ENCODE assay signal across 8 cellular contexts in the genomic region with DNA sequence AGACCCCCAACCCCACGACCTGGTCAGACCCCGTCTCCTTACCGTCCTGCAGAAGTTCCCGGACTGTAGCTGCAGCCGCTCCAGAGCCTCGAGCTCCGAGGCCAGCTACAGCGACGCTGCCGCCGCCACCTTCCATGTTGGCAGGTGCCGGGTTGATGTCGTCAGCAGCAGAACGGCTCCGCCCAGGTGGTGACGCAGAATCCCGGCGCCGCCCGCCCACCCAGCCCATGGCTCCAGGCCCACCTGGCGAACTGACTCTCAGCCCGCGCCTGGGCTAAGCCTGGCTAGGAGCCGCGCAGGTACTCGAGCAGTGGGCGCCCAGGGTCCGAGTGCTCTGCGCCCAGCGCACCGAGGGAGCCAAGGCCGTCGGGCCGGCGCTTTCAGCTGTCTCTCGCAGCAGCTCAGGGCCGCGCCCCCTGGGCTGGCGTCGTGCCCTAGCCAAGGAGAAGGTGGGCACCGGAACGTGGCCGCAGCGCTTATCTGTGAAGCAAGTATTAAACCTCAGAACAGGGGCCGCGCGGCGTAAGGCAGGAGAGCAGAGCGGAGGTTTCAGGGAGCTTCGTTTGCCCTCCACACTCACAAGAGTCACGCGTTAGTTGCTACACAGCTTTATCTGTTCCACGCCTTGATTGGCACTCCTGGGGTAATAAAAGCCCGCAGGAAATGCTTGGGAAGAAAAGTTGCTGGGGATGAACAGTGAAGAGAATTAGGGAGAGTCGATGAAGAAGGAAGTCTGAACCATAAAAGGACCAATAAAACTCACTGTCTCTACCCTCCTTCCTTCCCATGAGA. TPM values are rescaled to one million over a fixed set of nuclear protein-coding genes. Genes with fewer than 3 reads are reported as not detected.
A peak's percentile ranks its signal among the peaks of the same experiment; 100 is the strongest.
DNase-seq lines count a peak whose midpoint lies in the region; ATAC-seq and TF ChIP-seq lines count a peak whose summit lies in the region.

Gene COG5 (minus strand): TSS at position 160 of the 792 bp plus-strand sequence. CDS start 24 bp downstream, at position 136.
Gene DUS4L (plus strand): TSS at position 211 of the 792 bp plus-strand sequence. CDS start 3,100 bp downstream, outside the sequence.

- TF ChIP-seq CTCF in WERI-Rb-1 (IDR thresholded peaks at IDR 0.05; ENCODE audit: low read depth, low read length): no peak
- no peak for TF ChIP-seq CTCF in breast epithelium (IDR thresholded peaks at IDR 0.05)
- no peak for TF ChIP-seq CTCF in smooth muscle cell (IDR thresholded peaks at IDR 0.05; ENCODE audit: borderline replicate concordance, insufficient read depth, poor library complexity, severe bottlenecking)

- DNase-seq in 8988T (peak; percentile 30), NCI-H2107 treated with DMSO at 0.1 percent for 48 hours (lab: John Stamatoyannopoulos, UW; ENCODE audit: unreplicated experiment) (peak; percentile 63), WERI-Rb-1 (peak; percentile 80), breast epithelium (ENCODE audit: low spot score in 2 of 2) (peak; percentile 66 to 83), iPS-NIHi11 (ENCODE audit: low spot score) (peak; percentile 93), smooth muscle cell (lab: John Stamatoyannopoulos, UW; ENCODE audit: unreplicated experiment) (peak; percentile 59)

- H3K27me3 ChIP-seq in WERI-Rb-1 (ENCODE audit: insufficient read depth, low read depth, severe bottlenecking): no peaks in the 10 kb centered on the region
- H3K27me3 ChIP-seq in breast epithelium: no peaks in the 10 kb centered on the region
- no peaks in the 10 kb centered on the region for H3K27me3 ChIP-seq in smooth muscle cell (ENCODE audit: low read depth)

- no peaks in the 10 kb centered on the region for H3F3A ChIP-seq in smooth muscle cell (ENCODE audit: low read depth)

- peak within 1 kb of the TSS; percentile 95 for H3K27ac ChIP-seq in WERI-Rb-1
- H3K27ac ChIP-seq in breast epithelium: peak within 1 kb of the TSS; percentile 95 to 99
- H3K27ac ChIP-seq in smooth muscle cell (ENCODE audit: low read depth): peak within 1 kb of the TSS; percentile 84

- no peak for TF ChIP-seq POLR2A in breast epithelium (IDR thresholded peaks at IDR 0.05)

- no peaks in the 10 kb centered on the region for H3K9me3 ChIP-seq in WERI-Rb-1 (ENCODE audit: severe bottlenecking)
- H3K9me3 ChIP-seq in breast epithelium: no peaks in the 10 kb centered on the region
- no peaks in the 10 kb centered on the region for H3K9me3 ChIP-seq in smooth muscle cell (replicated peaks; ENCODE audit: low read depth)

- H3K4me1 ChIP-seq in breast epithelium (no peaks in the 10 kb centered on the region), smooth muscle cell (ENCODE audit: low read depth) (peaks cover 25% of the 10 kb centered on the region)

- H3K4me2 ChIP-seq in smooth muscle cell: peak within 1 kb of the TSS; percentile 92

- H3K9ac ChIP-seq in smooth muscle cell (ENCODE audit: low read depth): peak within 1 kb of the TSS; percentile 95

- peak within 1 kb of the TSS; percentile 84 for H2AFZ ChIP-seq in smooth muscle cell (ENCODE audit: low read depth)

- ATAC-seq in GM18519 (IDR thresholded peaks at IDR 0.05; ENCODE audit: low FRiP score, unreplicated experiment): peak; percentile 84
- ATAC-seq in HG03039 (IDR thresholded peaks at IDR 0.05; ENCODE audit: unreplicated experiment): peak; percentile 96

- H3K79me2 ChIP-seq in smooth muscle cell (ENCODE audit: low read depth): peaks cover 51% of the 10 kb centered on the region

- intact Hi-C loops in breast epithelium (cut with DNase I; ENCODE audit: low total_unique reads): no loop called here

- peak within 1 kb of the TSS; percentile 57 for H3K4me3 ChIP-seq in WERI-Rb-1 (ENCODE audit: low read depth, low read length)
- H3K4me3 ChIP-seq in breast epithelium: peak within 1 kb of the TSS; percentile 80 to 99 (median 86)
- peak within 1 kb of the TSS; percentile 79 for H3K4me3 ChIP-seq in smooth muscle cell

- H4K20me1 ChIP-seq in smooth muscle cell (ENCODE audit: low read depth): peaks cover 11% of the 10 kb centered on the region

- 0 out of 2 replicates have a peak, but pooled peaks cover 2% of the 10 kb centered on the region for H3K36me3 ChIP-seq in WERI-Rb-1
- no peaks in the 10 kb centered on the region for H3K36me3 ChIP-seq in breast epithelium
- H3K36me3 ChIP-seq in smooth muscle cell (ENCODE audit: low read depth): peaks cover 4% of the 10 kb centered on the region

- WGBS in smooth muscle cell (ENCODE audit: low lambda C conversion rate): under 1% methylated on average over 55 of the region's 55 CpGs

RNA-seq across cellular contexts. Expression of gene COG5, which starts in this region (rescaled TPM):
- total RNA-seq in breast epithelium (10 to 100 TPM; 35.2 to 61.2 (median 38.0) TPM), smooth muscle cell (44.3 and 71.3 TPM in 2 replicates)
- 18.4 and 24.3 TPM in 2 replicates for polyA plus RNA-seq in smooth muscle cell

RNA-seq across cellular contexts. Expression of gene DUS4L, which starts in this region (rescaled TPM):
- total RNA-seq in breast epithelium (10 to 100 TPM in 1 of 3 donors, 1 to 10 TPM in 2; 6.6 to 10.5 (median 9.0) TPM), smooth muscle cell (12.0 and 14.0 TPM in 2 replicates)
- polyA plus RNA-seq in smooth muscle cell: 5.1 and 5.8 TPM in 2 replicates

Comparison
In these comparisons a context has a peak if more than half of its experiments do, and no peak if none do; other contexts are left out.
1. Peak in every context shown above with its lines: DNase-seq, ATAC-seq, H3K4me3 ChIP-seq and H3K27ac ChIP-seq.
2. DNase-seq: peak in every context shown above with its lines; median percentile 93 in iPS-NIHi11; 80 in WERI-Rb-1; 74 in breast epithelium; 63 in NCI-H2107 treated with DMSO at 0.1 percent for 48 hours; 59 in smooth muscle cell; 30 in 8988T.